Comparison of ENCODE assay signal across 21 cellular contexts in genomic region chr15:63928185-63928852, GRCh38.
"Had no signal": no experiment of that assay in that cellular context is flagged by ENCODE, and none has a peak within 500 bp of the region (broad histone marks: within the 10 kb centered on the region; RNA-seq: fewer than 3 reads in every experiment).

No MANE protein-coding gene starts in this region.

- H3K79me2 ChIP-seq: parathyroid adenoma had no signal

- H3K4me1 ChIP-seq: parathyroid adenoma, upper lobe of left lung had no signal

- H3K4me3 ChIP-seq: cardiac muscle cell, esophagus squamous epithelium, lung, stomach, testis, upper lobe of left lung had no signal

- DNase-seq: activated CD4-positive, alpha-beta memory T cell treated with anti-CD3 and anti-CD28 coated beads for 36 hours; activated CD4-positive, alpha-beta T cell treated with anti-CD3 and anti-CD28 coated beads for 36 hours; activated CD8-positive, alpha-beta memory T cell treated with anti-CD3 and anti-CD28 coated beads, Interleukin-2, amount 10 ng/mL, durations not matched to agents 7 days and 5 days; activated naive CD4-positive, alpha-beta T cell; activated naive CD8-positive, alpha-beta T cell treated with anti-CD3 and anti-CD28 coated beads for 36 hours; amniotic stem cell; dermis blood vessel endothelial cell; effector memory CD4-positive, alpha-beta T cell; esophagus squamous epithelium; natural killer cell; stimulated activated CD4-positive, alpha-beta T cell treated with anti-CD3 and anti-CD28 coated beads, Interleukin-12 subunit alpha, Interleukin-12 subunit beta, amount 100 ng/mL, for 4 hours; stimulated activated CD4-positive, alpha-beta T cell treated with anti-CD3 and anti-CD28 coated beads, Interleukin-1b, Interleukin-23, amount 100 ng/mL, for 48 hours; stomach; T-helper 17 cell; testis; upper lobe of left lung had no signal

- ATAC-seq: activated CD4-positive, alpha-beta T cell treated with anti-CD3 and anti-CD28 coated beads for 36 hours; activated CD8-positive, alpha-beta memory T cell treated with anti-CD3 and anti-CD28 coated beads, Interleukin-2, amount 10 ng/mL, durations not matched to agents 7 days and 5 days; activated T-helper 17 cell treated with anti-CD3 and anti-CD28 coated beads, Interleukin-2, amount 50 U/mL, for 72 hours; natural killer cell; T-helper 17 cell had no signal

- H3K9me3 ChIP-seq: esophagus squamous epithelium, neutrophil, stomach, testis, upper lobe of left lung had no signal

- H3K27ac ChIP-seq: cardiac muscle cell, esophagus squamous epithelium, neutrophil, parathyroid adenoma, stomach, testis had no signal

- H2AFZ ChIP-seq: parathyroid adenoma had no signal

- H3K9ac ChIP-seq: parathyroid adenoma had no signal

- H3K36me3 ChIP-seq: cardiac muscle cell had no signal

- H3K27me3 ChIP-seq: cardiac muscle cell, esophagus squamous epithelium, neutrophil, stomach, testis, upper lobe of left lung had no signal
